Comparison of ENCODE assay signal across 16 cellular contexts in the genomic region with DNA sequence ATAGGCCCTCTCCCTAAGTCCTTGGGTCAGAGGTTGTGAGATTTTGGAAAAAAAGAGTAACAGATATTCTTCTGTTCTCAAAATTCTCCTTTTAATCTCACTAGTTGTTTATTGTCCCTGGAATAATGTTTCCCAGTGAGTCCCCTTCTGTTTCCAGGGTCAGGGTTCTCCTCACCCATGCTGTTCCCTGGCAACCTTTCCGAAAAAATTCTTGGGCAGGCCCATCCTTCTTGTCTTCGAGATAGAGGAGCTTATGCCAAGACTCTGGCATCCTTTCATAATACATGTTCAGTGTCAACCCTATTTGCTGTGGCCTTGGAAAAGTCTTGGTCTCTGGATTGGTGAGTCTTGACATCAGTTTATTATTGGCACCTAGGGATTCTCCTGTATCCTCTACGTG.
"Had no signal": no experiment of that assay in that cellular context is flagged by ENCODE, and none has a peak within 500 bp of the region (broad histone marks: within the 10 kb centered on the region; RNA-seq: fewer than 3 reads in every experiment).

No MANE protein-coding gene starts in this region.

- H3K4me3 ChIP-seq: colonic mucosa, dorsolateral prefrontal cortex, esophagus muscularis mucosa, heart right ventricle, left ventricle myocardium inferior, spleen, upper lobe of right lung had no signal

- H3K36me3 ChIP-seq: colonic mucosa, esophagus muscularis mucosa, heart right ventricle, left ventricle myocardium inferior, spleen, upper lobe of right lung had no signal

- H3K9me3 ChIP-seq: colonic mucosa, esophagus muscularis mucosa, heart right ventricle, left ventricle myocardium inferior, spleen, upper lobe of right lung had no signal

- H3K27ac ChIP-seq: colonic mucosa, esophagus muscularis mucosa, heart right ventricle, left ventricle myocardium inferior, spleen, upper lobe of right lung had no signal

- DNase-seq: activated CD4-positive, alpha-beta T cell treated with anti-CD3 and anti-CD28 coated beads for 1 hour; activated gamma-delta T cell treated with Interleukin-2 at 50 U/mL for 16 hours; activated T-cell treated with anti-CD3 and anti-CD28 coated beads, Interleukin-2, amount 50 U/mL, for 1 hour; central memory CD4-positive, alpha-beta T cell; colonic mucosa; effector memory CD8-positive, alpha-beta T cell; heart right ventricle; kidney; left ventricle myocardium inferior; spleen; stimulated activated CD4-positive, alpha-beta T cell treated with anti-CD3 and anti-CD28 coated beads, Interleukin-4, amount 100 ng/mL, for 1 hour; stimulated activated naive CD4-positive, alpha-beta T cell; T-helper 1 cell; upper lobe of right lung had no signal

- H3K4me1 ChIP-seq: colonic mucosa, left ventricle myocardium inferior, spleen, upper lobe of right lung had no signal

- ATAC-seq: effector memory CD8-positive, alpha-beta T cell; heart right ventricle; upper lobe of right lung had no signal

- H3K27me3 ChIP-seq: colonic mucosa, dorsolateral prefrontal cortex, esophagus muscularis mucosa, heart right ventricle, spleen, upper lobe of right lung had no signal
